In the genomic region with DNA sequence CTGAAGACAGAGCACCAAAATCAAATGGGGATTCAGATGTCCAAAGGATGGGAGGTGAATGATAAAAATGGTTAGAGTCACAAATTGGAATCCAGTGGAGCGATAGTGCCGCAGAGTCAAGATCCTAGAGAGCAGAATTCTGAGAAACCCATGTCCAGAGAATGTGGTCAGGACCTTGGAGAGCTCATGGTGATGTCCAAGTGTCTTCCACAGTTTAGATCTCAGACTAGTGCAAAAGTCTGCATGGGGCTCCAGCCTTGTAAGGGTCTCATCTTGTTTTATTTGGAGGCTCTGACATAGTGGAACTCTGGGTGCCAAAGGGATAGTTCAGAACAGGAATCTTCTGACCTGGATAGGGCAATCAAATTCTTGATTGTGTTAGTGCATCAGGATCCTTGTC, we compare ENCODE assay signal across 17 cellular contexts.
DNase-seq lines count a peak whose midpoint lies in the region; ATAC-seq, FAIRE-seq and TF ChIP-seq lines count a peak whose summit lies in the region.
"Had no signal": no experiment of that assay in that cellular context is flagged by ENCODE, and none has a peak within 500 bp of the region (broad histone marks: within the 10 kb centered on the region; RNA-seq: fewer than 3 reads in every experiment).

No MANE protein-coding gene starts in this region.

- no peak for TF ChIP-seq POLR2A in A549 (IDR thresholded peaks at IDR 0.05; ENCODE audit: low read length)
- TF ChIP-seq POLR2A in gastroesophageal sphincter (IDR thresholded peaks at IDR 0.05): no peak

- H3K4me2 ChIP-seq in A549: no peak overlapping the region

- H3K36me3 ChIP-seq in gastroesophageal sphincter: no peaks in the 10 kb centered on the region
- H3K36me3 ChIP-seq: upper lobe of left lung had no signal

- POLR2A ChIA-PET in A549 (lab: Yijun Ruan, JAX): no interaction called here

- H3K27me3 ChIP-seq in gastroesophageal sphincter: peaks cover 6% of the 10 kb centered on the region
- H3K27me3 ChIP-seq: upper lobe of left lung had no signal

- H3K4me3 ChIP-seq in A549 (no peak overlapping the region), gastroesophageal sphincter (no peak overlapping the region)
- H3K4me3 ChIP-seq: upper lobe of left lung had no signal

- no peak overlapping the region for H3K27ac ChIP-seq in A549
- no peak overlapping the region for H3K27ac ChIP-seq in gastroesophageal sphincter
- H3K27ac ChIP-seq: upper lobe of left lung had no signal

- TF ChIP-seq CTCF in A549 (IDR thresholded peaks at IDR 0.05): no peak
- no peak for TF ChIP-seq CTCF in gastroesophageal sphincter (IDR thresholded peaks at IDR 0.05)

- FAIRE-seq in A549 (lab: Jason Lieb, UNC) (no peak), HTR-8/SVneo (lab: Jason Lieb, UNC) (no peak)
- FAIRE-seq: frontal cortex, keratinocyte had no signal

- H3K9me3 ChIP-seq in A549 (no peaks in the 10 kb centered on the region), gastroesophageal sphincter (no peaks in the 10 kb centered on the region)
- H3K9me3 ChIP-seq: upper lobe of left lung had no signal

- TF ChIP-seq RAD21 in A549 (conservative IDR thresholded peaks at IDR 0.05 in 1 of 2, IDR thresholded peaks at IDR 0.05 in 1 of 2): no peak

- H3K4me1 ChIP-seq in A549 (no peaks in the 10 kb centered on the region), gastroesophageal sphincter (no peaks in the 10 kb centered on the region)
- H3K4me1 ChIP-seq: upper lobe of left lung had no signal

- no peak for ATAC-seq in A549
- ATAC-seq in gastroesophageal sphincter: no peak
- no peak for ATAC-seq in HG02884 (IDR thresholded peaks at IDR 0.05; ENCODE audit: unreplicated experiment)
- ATAC-seq: stimulated activated effector memory CD8-positive, alpha-beta T cell treated with anti-CD3 and anti-CD28 coated beads, Interleukin-12 subunit alpha, Interleukin-12 subunit beta, amount 100 ng/mL, for 72 hours had no signal

- WGBS in A549 (ENCODE audit: missing lambda C conversion rate): 41% methylated on average over 2 of the region's 2 CpGs
- 70 to 95% methylated on average over 2 of the region's 2 CpGs for WGBS in gastroesophageal sphincter (ENCODE audit: low coverage in 1 of 2), 2 donors

- CTCF ChIA-PET in A549 (lab: Yijun Ruan, JAX): no interaction called here

- no peak for DNase-seq in A549 (ENCODE audit: low read depth in 1 of 2, low spot score in 1 of 2)
- peak; percentile 17 for DNase-seq in HTR-8/SVneo (ENCODE audit: insufficient read length, low spot score)
- peak; percentile 1 for DNase-seq in amniotic epithelial cell (ENCODE audit: low read depth)
- DNase-seq in foreskin melanocyte: peak; percentile 16
- DNase-seq in HPDE6-E6E7 (ENCODE audit: extremely low spot score): no peak
- DNase-seq in SW480 (ENCODE audit: low spot score): no peak
- DNase-seq: activated CD4-positive, CD25-positive, alpha-beta regulatory T cell treated with anti-CD3 and anti-CD28 coated beads, Interleukin-2, amount 50 U/mL, for 72 hours; DMS79 treated with DMSO at 0.1 percent for 48 hours; NCI-H2171 treated with DMSO at 0.1 percent for 48 hours; stimulated activated CD4-positive, alpha-beta T cell treated with anti-CD3 and anti-CD28 coated beads, Interleukin-4, amount 100 ng/mL, for 1 hour; SW 1271; upper lobe of left lung had no signal

- no peak for TF ChIP-seq EP300 in A549 (IDR thresholded peaks at IDR 0.05)
- TF ChIP-seq EP300 in gastroesophageal sphincter (IDR thresholded peaks at IDR 0.05): no peak

TF ChIP-seq in A549, 52 proteins besides CTCF, POLR2A, EP300 and RAD21:
- TF ChIP-seq RNF2 (IDR thresholded peaks at IDR 0.05; ENCODE audit: borderline replicate concordance, low read depth) (no peak), FOSB (CRISPR knock-in tag; IDR thresholded peaks at IDR 0.05) (no peak), BHLHE40 (IDR thresholded peaks at IDR 0.05; ENCODE audit: low read depth, low read length) (no peak)
- TF ChIP-seq, protein P1, sequence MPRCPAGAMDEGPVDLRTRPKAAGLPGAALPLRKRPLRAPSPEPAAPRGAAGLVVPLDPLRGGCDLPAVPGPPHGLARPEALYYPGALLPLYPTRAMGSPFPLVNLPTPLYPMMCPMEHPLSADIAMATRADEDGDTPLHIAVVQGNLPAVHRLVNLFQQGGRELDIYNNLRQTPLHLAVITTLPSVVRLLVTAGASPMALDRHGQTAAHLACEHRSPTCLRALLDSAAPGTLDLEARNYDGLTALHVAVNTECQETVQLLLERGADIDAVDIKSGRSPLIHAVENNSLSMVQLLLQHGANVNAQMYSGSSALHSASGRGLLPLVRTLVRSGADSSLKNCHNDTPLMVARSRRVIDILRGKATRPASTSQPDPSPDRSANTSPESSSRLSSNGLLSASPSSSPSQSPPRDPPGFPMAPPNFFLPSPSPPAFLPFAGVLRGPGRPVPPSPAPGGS (IDR thresholded peaks at IDR 0.05): no peak
- TF ChIP-seq, protein P2, sequence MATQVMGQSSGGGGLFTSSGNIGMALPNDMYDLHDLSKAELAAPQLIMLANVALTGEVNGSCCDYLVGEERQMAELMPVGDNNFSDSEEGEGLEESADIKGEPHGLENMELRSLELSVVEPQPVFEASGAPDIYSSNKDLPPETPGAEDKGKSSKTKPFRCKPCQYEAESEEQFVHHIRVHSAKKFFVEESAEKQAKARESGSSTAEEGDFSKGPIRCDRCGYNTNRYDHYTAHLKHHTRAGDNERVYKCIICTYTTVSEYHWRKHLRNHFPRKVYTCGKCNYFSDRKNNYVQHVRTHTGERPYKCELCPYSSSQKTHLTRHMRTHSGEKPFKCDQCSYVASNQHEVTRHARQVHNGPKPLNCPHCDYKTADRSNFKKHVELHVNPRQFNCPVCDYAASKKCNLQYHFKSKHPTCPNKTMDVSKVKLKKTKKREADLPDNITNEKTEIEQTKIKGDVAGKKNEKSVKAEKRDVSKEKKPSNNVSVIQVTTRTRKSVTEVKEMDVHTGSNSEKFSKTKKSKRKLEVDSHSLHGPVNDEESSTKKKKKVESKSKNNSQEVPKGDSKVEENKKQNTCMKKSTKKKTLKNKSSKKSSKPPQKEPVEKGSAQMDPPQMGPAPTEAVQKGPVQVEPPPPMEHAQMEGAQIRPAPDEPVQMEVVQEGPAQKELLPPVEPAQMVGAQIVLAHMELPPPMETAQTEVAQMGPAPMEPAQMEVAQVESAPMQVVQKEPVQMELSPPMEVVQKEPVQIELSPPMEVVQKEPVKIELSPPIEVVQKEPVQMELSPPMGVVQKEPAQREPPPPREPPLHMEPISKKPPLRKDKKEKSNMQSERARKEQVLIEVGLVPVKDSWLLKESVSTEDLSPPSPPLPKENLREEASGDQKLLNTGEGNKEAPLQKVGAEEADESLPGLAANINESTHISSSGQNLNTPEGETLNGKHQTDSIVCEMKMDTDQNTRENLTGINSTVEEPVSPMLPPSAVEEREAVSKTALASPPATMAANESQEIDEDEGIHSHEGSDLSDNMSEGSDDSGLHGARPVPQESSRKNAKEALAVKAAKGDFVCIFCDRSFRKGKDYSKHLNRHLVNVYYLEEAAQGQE (IDR thresholded peaks at IDR 0.05): peak; percentile 83

Comparison
In these comparisons a context has a peak if more than half of its experiments do, and no peak if none do; other contexts are left out.
1. DNase-seq: peak in HTR-8/SVneo (single experiment), amniotic epithelial cell (single experiment) and foreskin melanocyte (single experiment); none in A549 (0 of 2), HPDE6-E6E7 (single experiment) and SW480 (single experiment).